ENCODE assay signal across 26 cellular contexts in genomic region chr18:77985486-77985885, GRCh38.
"Had no signal": no experiment of that assay in that cellular context is flagged by ENCODE, and none has a peak within 500 bp of the region (broad histone marks: within the 10 kb centered on the region; RNA-seq: fewer than 3 reads in every experiment).

No MANE protein-coding gene starts in this region.

- FAIRE-seq: astrocyte, bronchial epithelial cell, frontal cortex had no signal

- H3K4me3 ChIP-seq: coronary artery, dorsolateral prefrontal cortex had no signal

- ATAC-seq: activated T-cell treated with anti-CD3 and anti-CD28 coated beads, Interleukin-2, amount 50 U/mL, for 4 hours; activated T-helper 17 cell treated with anti-CD3 and anti-CD28 coated beads, Interleukin-2, amount 50 U/mL, for 72 hours; esophagus mucosa; WTC11 had no signal

- H3K27me3 ChIP-seq: brain microvascular endothelial cell had no signal

- H3K36me3 ChIP-seq: brain microvascular endothelial cell had no signal

- DNase-seq: activated CD4-positive, alpha-beta memory T cell treated with anti-CD3 and anti-CD28 coated beads, Interleukin-2, amount 10 ng/mL, durations not matched to agents 7 days and 5 days; activated CD4-positive, alpha-beta T cell treated with anti-CD3 and anti-CD28 coated beads for 1 hour; activated CD4-positive, alpha-beta T cell treated with anti-CD3 and anti-CD28 coated beads for 4 hours; activated CD4-positive, alpha-beta T cell treated with anti-CD3 and anti-CD28 coated beads, Interleukin-2, amount 10 ng/mL, durations not matched to agents 7 days and 5 days; activated CD4-positive, alpha-beta T cell treated with anti-CD3 and anti-CD28 coated beads, Interleukin-2, amount 50 U/mL, for 4 hours; activated effector memory CD4-positive, alpha-beta T cell treated with Interleukin-2 at 50 U/mL for 16 hours; activated gamma-delta T cell treated with Interleukin-2 at 50 U/mL for 16 hours; activated naive CD4-positive, alpha-beta T cell treated with anti-CD3 and anti-CD28 coated beads, Interleukin-2, amount 50 U/mL, for 16 hours; activated naive CD4-positive, alpha-beta T cell treated with Interleukin-2 at 50 U/mL for 16 hours; activated T-cell treated with anti-CD3 and anti-CD28 coated beads, Interleukin-2, amount 50 U/mL, for 4 hours; amniotic stem cell; anterior cingulate cortex; brain microvascular endothelial cell; dorsolateral prefrontal cortex; effector memory CD4-positive, alpha-beta T cell; endodermal cell; foreskin fibroblast; head of caudate nucleus; T-helper 2 cell had no signal

- H3K27ac ChIP-seq: brain microvascular endothelial cell, coronary artery, dorsolateral prefrontal cortex had no signal
